15 cellular contexts compared by ENCODE assay signal in the genomic region with DNA sequence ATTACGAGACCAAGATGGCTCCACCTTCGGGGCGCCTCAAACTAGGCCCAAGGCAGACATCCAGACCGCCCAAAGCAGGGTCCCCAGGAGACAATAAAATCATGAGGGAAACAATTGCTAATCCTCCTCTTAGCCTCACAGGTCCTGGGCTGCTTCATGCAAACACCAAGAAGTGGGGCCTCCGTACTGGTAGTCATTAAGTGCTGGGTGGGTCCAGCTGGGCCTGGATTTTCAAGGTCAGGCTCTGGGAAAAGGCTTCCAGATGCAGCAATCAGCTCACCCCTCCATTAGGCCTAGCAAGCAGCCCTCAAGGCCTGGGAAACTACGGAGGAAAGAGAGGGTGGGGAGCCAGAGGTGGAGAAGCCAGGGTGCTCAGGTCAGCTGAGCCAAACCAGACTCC. TPM values are rescaled to one million over a fixed set of nuclear protein-coding genes. Genes with fewer than 3 reads are reported as not detected.
DNase-seq lines count a peak whose midpoint lies in the region; ATAC-seq and TF ChIP-seq lines count a peak whose summit lies in the region.
"Had no signal": no experiment of that assay in that cellular context is flagged by ENCODE, and none has a peak within 500 bp of the region (broad histone marks: within the 10 kb centered on the region; RNA-seq: fewer than 3 reads in every experiment).

No MANE protein-coding gene starts in this region.

- no peak for TF ChIP-seq POLR2A in esophagus muscularis mucosa (IDR thresholded peaks at IDR 0.05; ENCODE audit: low read depth)
- no peak for TF ChIP-seq POLR2A in ovary (IDR thresholded peaks at IDR 0.05)

- peak overlapping the region; percentile 90 for H3K27ac ChIP-seq in cardiac muscle cell
- H3K27ac ChIP-seq in esophagus muscularis mucosa (replicated peaks in 1 of 4) = peak overlapping the region; percentile 88 to 91 (median 90)
- H3K27ac ChIP-seq in ovary = peak overlapping the region; percentile 10 to 80
- peak overlapping the region; percentile 61 for H3K27ac ChIP-seq in upper lobe of right lung

- WGBS in esophagus muscularis mucosa = 46% methylated on average over 6 of the region's 6 CpGs
- 21 to 37% (median 24%) methylated on average over 6 of the region's 6 CpGs for WGBS in ovary, 3 donors

- no peak overlapping the region for H3K4me3 ChIP-seq in cardiac muscle cell
- peak overlapping the region; percentile 75 to 78 (median 77) for H3K4me3 ChIP-seq in esophagus muscularis mucosa
- peak overlapping the region; percentile 35 for H3K4me3 ChIP-seq in ovary
- peak overlapping the region; percentile 28 for H3K4me3 ChIP-seq in upper lobe of right lung
- H3K4me3 ChIP-seq: HAP-1, mucosa of descending colon had no signal

- H3K27me3 ChIP-seq in cardiac muscle cell (peaks cover 8% of the 10 kb centered on the region), esophagus muscularis mucosa (no peaks in the 10 kb centered on the region), ovary (no peaks in the 10 kb centered on the region), upper lobe of right lung (no peaks in the 10 kb centered on the region)

- no peaks in the 10 kb centered on the region for H3K36me3 ChIP-seq in cardiac muscle cell
- peaks cover 0 to 15% (median 5%) of the 10 kb centered on the region in 4 donors for H3K36me3 ChIP-seq in esophagus muscularis mucosa
- no peaks in the 10 kb centered on the region for H3K36me3 ChIP-seq in ovary
- H3K36me3 ChIP-seq in upper lobe of right lung = peaks cover 13% of the 10 kb centered on the region

- TF ChIP-seq EP300 in esophagus muscularis mucosa (IDR thresholded peaks at IDR 0.05) (no peak), ovary (IDR thresholded peaks at IDR 0.05) (no peak)

- TF ChIP-seq CTCF in cardiac muscle cell (IDR thresholded peaks at IDR 0.05; ENCODE audit: low read depth, low read length) = no peak
- TF ChIP-seq CTCF in esophagus muscularis mucosa (IDR thresholded peaks at IDR 0.05) = no peak
- no peak for TF ChIP-seq CTCF in ovary (IDR thresholded peaks at IDR 0.05)
- no peak for TF ChIP-seq CTCF in upper lobe of right lung (IDR thresholded peaks at IDR 0.05)

- intact Hi-C loops in Right ventricle myocardium inferior (cut with DNase I) (loop anchor here (5.0 kb wide), 1 partner anchor 131 kb away; no protein-coding TSS in a partner anchor), esophagus muscularis mucosa (cut with DNase I) (loop anchor here (5.0 kb wide), 3 partner anchors 46 to 131 kb away; no protein-coding TSS in a partner anchor), ovary (cut with DNase I) (loop anchor here in 1 of 4 donors (5.0 kb wide), 1 partner anchor 96 kb away; the partner anchor contains the start of gene USP3), upper lobe of right lung (cut with DNase I) (no loop called here)

- DNase-seq in cardiac muscle cell (ENCODE audit: low read depth in 1 of 2, low spot score in 1 of 2) = no peak
- no peak for DNase-seq in Right ventricle myocardium inferior (ENCODE audit: missing footprints)
- peak; percentile 80 for DNase-seq in esophagus muscularis mucosa (ENCODE audit: extremely low spot score)
- DNase-seq in ovary = peak; percentile 61 to 72 (median 61)
- DNase-seq in upper lobe of right lung = no peak
- DNase-seq in activated gamma-delta T cell (lab: John Stamatoyannopoulos, UW) = no peak
- no peak for DNase-seq in DMS 273 (lab: John Stamatoyannopoulos, UW; ENCODE audit: unreplicated experiment)
- DNase-seq in NCI-H2171 (lab: John Stamatoyannopoulos, UW) = no peak
- DNase-seq: activated naive CD8-positive, alpha-beta T cell treated with anti-CD3 and anti-CD28 coated beads, Interleukin-2, amount 10 ng/mL, durations not matched to agents 7 days and 5 days; Kasumi-1; NCI-H1694; SIG-M5; trophoblast cell had no signal

- H3K9me3 ChIP-seq in cardiac muscle cell (ENCODE audit: low read depth) (no peaks in the 10 kb centered on the region), esophagus muscularis mucosa (no peaks in the 10 kb centered on the region), ovary (no peaks in the 10 kb centered on the region), upper lobe of right lung (no peaks in the 10 kb centered on the region)
- H3K9me3 ChIP-seq: HAP-1, mucosa of descending colon had no signal

- H3K4me1 ChIP-seq in cardiac muscle cell (ENCODE audit: low read depth) = peaks cover 57% of the 10 kb centered on the region
- peaks cover 62 to 79% (median 77%) of the 10 kb centered on the region in 4 donors for H3K4me1 ChIP-seq in esophagus muscularis mucosa
- peaks cover 29% of the 10 kb centered on the region for H3K4me1 ChIP-seq in ovary (ENCODE audit: insufficient read depth)
- peaks cover 33% of the 10 kb centered on the region for H3K4me1 ChIP-seq in upper lobe of right lung

- ATAC-seq in Right ventricle myocardium inferior (no peak), upper lobe of right lung (no peak)

RNA-seq across cellular contexts. Expression of gene FBXL22, which starts 0.6 kb away (rescaled TPM):
- 14.4 and 20.5 TPM in 2 replicates for total RNA-seq in cardiac muscle cell
- 19.0 and 26.5 TPM in 2 replicates for polyA plus RNA-seq in cardiac muscle cell
- total RNA-seq in Right ventricle myocardium inferior = 33.2 TPM
- total RNA-seq in esophagus muscularis mucosa = 10 to 100 TPM; 14.4 to 81.6 (median 46.3) TPM
- total RNA-seq in ovary = 10 to 100 TPM in 3 of 7 donors, 1 to 10 TPM in 3, under 1 TPM in 1; 0.48 to 27.5 (median 5.3) TPM
- 1 to 10 TPM; 4.5 to 6.3 TPM for polyA plus RNA-seq in ovary
- 0.98 TPM for total RNA-seq in upper lobe of right lung

Comparison
In these comparisons a context has a peak if more than half of its experiments do, and no peak if none do; other contexts are left out.
1. DNase-seq: peak in esophagus muscularis mucosa (single experiment) and ovary (5 of 5); none in cardiac muscle cell (0 of 2), Right ventricle myocardium inferior (single experiment), upper lobe of right lung (single experiment), activated gamma-delta T cell (single experiment), DMS 273 (single experiment) and NCI-H2171 (single experiment).
2. Peak in every context shown above with its lines, with median percentiles within 50 percentile points of each other: H3K27ac ChIP-seq.